18 cellular contexts compared by ENCODE assay signal in the genomic region with DNA sequence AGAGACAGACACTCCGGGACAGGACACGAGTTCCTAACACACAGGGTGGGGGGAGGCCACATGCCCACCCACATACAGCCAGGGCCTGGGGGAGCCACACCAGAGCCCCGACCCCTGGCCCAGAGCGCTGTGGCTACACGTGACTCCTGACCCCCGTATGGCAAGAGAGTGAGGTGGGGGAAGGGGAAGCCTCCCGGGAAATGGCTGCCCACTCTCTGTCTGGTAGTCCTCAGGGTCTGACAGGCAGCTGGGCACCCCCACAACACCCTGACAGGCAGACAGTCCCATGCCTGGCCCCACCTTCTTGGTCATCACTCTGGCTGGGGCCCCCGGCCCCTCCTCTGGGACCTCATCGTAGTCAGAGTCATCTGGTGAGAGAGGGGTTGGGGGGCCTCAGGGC. TPM values are rescaled to one million over a fixed set of nuclear protein-coding genes. Genes with fewer than 3 reads are reported as not detected.
A peak's percentile ranks its signal among the peaks of the same experiment; 100 is the strongest.
DNase-seq lines count a peak whose midpoint lies in the region; ATAC-seq and TF ChIP-seq lines count a peak whose summit lies in the region.
"Had no signal": no experiment of that assay in that cellular context is flagged by ENCODE, and none has a peak within 500 bp of the region (broad histone marks: within the 10 kb centered on the region; RNA-seq: fewer than 3 reads in every experiment).

No MANE protein-coding gene starts in this region.

- H3F3A ChIP-seq in SK-N-SH (replicated peaks; ENCODE audit: insufficient read depth), result no peaks in the 10 kb centered on the region

- H3K36me3 ChIP-seq in SK-N-SH (replicated peaks in 1 of 2; ENCODE audit: control insufficient read depth in 1 of 2, insufficient read depth in 2 of 2, low read length in 1 of 2) (peaks cover 0 to 24% of the 10 kb centered on the region in 2 experiments), mesodermal cell (ENCODE audit: control insufficient read depth, insufficient read depth, low read length) (peaks cover 45% of the 10 kb centered on the region), subcutaneous abdominal adipose tissue (ENCODE audit: control insufficient read depth in 5 of 5, insufficient read depth in 5 of 5, low read length in 5 of 5) (peaks cover 0 to 79% (median 55%) of the 10 kb centered on the region in 5 donors)

- peaks cover 0 to 38% of the 10 kb centered on the region in 2 experiments; a peak in 1 of 4 replicates for H3K4me1 ChIP-seq in SK-N-SH (ENCODE audit: control insufficient read depth in 1 of 2, insufficient read depth in 2 of 2, low read depth in 1 of 2, low read length in 1 of 2)
- H3K4me1 ChIP-seq in mesodermal cell (ENCODE audit: control insufficient read depth, insufficient read depth, low read length, poor library complexity, severe bottlenecking), result peaks cover 16% of the 10 kb centered on the region
- peaks cover 0 to 43% (median 27%) of the 10 kb centered on the region in 5 donors for H3K4me1 ChIP-seq in subcutaneous abdominal adipose tissue (ENCODE audit: control insufficient read depth in 5 of 5, insufficient read depth in 5 of 5, low read length in 5 of 5)
- H3K4me1 ChIP-seq: testis had no signal

- no peaks in the 10 kb centered on the region for H3K9me2 ChIP-seq in SK-N-SH

- 84% methylated on average over 6 of the region's 9 CpGs for WGBS in SK-N-SH (ENCODE audit: low lambda C conversion rate)
- WGBS in mesodermal cell (ENCODE audit: insufficient coverage in 2 of 2), 2 experiments, result 67 to 75% methylated on average over 2 to 3 of the region's 9 CpGs

- H3K9ac ChIP-seq in SK-N-SH (no peak overlapping the region), subcutaneous abdominal adipose tissue (ENCODE audit: low read length in 5 of 5) (peak overlapping the region in 3 of 5 donors; percentile 11 to 63 (median 56))

- POLR2A ChIA-PET in SK-N-SH (lab: Yijun Ruan, JAX), result no interaction called here

- H2AFZ ChIP-seq in SK-N-SH (ENCODE audit: low read depth), result no peak overlapping the region

- TF ChIP-seq CTCF in SK-N-SH (IDR thresholded peaks at IDR 0.05), result no peak
- no peak for TF ChIP-seq CTCF in choroid plexus epithelial cell (conservative IDR thresholded peaks at IDR 0.05; ENCODE audit: low read depth, low read length)

- no peak for TF ChIP-seq EP300 in SK-N-SH (IDR thresholded peaks at IDR 0.05; ENCODE audit: borderline replicate concordance in 1 of 2, low read depth in 1 of 2, low read length in 1 of 2)

- H3K9me3 ChIP-seq in SK-N-SH (no peaks in the 10 kb centered on the region), mesodermal cell (ENCODE audit: control insufficient read depth, low read length) (no peaks in the 10 kb centered on the region), subcutaneous abdominal adipose tissue (ENCODE audit: control insufficient read depth in 5 of 5, low read length in 5 of 5) (no peaks in the 10 kb centered on the region)
- H3K9me3 ChIP-seq: testis had no signal

- peaks cover 21% of the 10 kb centered on the region for H4K20me1 ChIP-seq in SK-N-SH (ENCODE audit: insufficient read depth)

- ATAC-seq in SK-N-SH treated with all-trans-retinoic acid at 6 μM for 48 hours (no peak), GM19467 (IDR thresholded peaks at IDR 0.05; ENCODE audit: unreplicated experiment) (no peak)
- ATAC-seq: activated CD4-positive, alpha-beta T cell treated with anti-CD3 and anti-CD28 coated beads for 36 hours had no signal

- DNase-seq in SK-N-SH (peak; percentile 58), choroid plexus epithelial cell (ENCODE audit: low read depth) (no peak), NCI-H2107 treated with DMSO at 0.1 percent for 48 hours (lab: John Stamatoyannopoulos, UW; ENCODE audit: unreplicated experiment) (no peak), cerebellar cortex (ENCODE audit: low spot score) (no peak)
- DNase-seq: activated CD4-positive, alpha-beta T cell treated with anti-CD3 and anti-CD28 coated beads for 36 hours; activated CD8-positive, alpha-beta memory T cell treated with anti-CD3 and anti-CD28 coated beads, Interleukin-2, amount 50 U/mL, for 48 hours; activated naive CD4-positive, alpha-beta T cell treated with anti-CD3 and anti-CD28 coated beads, Interleukin-2, amount 10 ng/mL, durations not matched to agents 7 days and 5 days; Karpas-422; NCI-H1417; T-helper 9 cell had no signal

- H3K27ac ChIP-seq in SK-N-SH (ENCODE audit: low read depth in 2 of 2, low read length in 1 of 2) (peak overlapping the region in 1 of 2 experiments; percentile 51; a peak in 2 of 4 replicates), mesodermal cell (ENCODE audit: low read depth, low read length, severe bottlenecking) (peak overlapping the region; percentile 84), subcutaneous abdominal adipose tissue (ENCODE audit: low read depth, low read length) (peak overlapping the region; percentile 50)
- H3K27ac ChIP-seq: 22Rv1, C4-2B, HL-60, testis had no signal

- no peak for TF ChIP-seq RAD21 in SK-N-SH (IDR thresholded peaks at IDR 0.05; ENCODE audit: low read length)

- peaks cover 5% of the 10 kb centered on the region; the same call in 1 of the 2 replicates for H3K79me2 ChIP-seq in SK-N-SH (ENCODE audit: insufficient read depth)

- no peak overlapping the region for H3K4me2 ChIP-seq in SK-N-SH

- no peaks in the 10 kb centered on the region for H3K27me3 ChIP-seq in SK-N-SH (ENCODE audit: insufficient read depth)
- H3K27me3 ChIP-seq in subcutaneous abdominal adipose tissue (ENCODE audit: control insufficient read depth in 5 of 5, insufficient read depth in 4 of 5, low read length in 5 of 5), result no peaks in the 10 kb centered on the region
- H3K27me3 ChIP-seq: testis had no signal

- CTCF ChIA-PET in SK-N-SH (lab: Yijun Ruan, JAX), result interaction anchor here (0.9 to 4.4 kb wide), 3 partner anchors 12 to 81 kb away, joined by 3 to 17 read pairs (median 8); a partner anchor contains a TSS

- H3K4me3 ChIP-seq in SK-N-SH (ENCODE audit: low read depth in 2 of 2, low read length in 1 of 2), result no peak overlapping the region
- H3K4me3 ChIP-seq in choroid plexus epithelial cell (ENCODE audit: low read depth, low read length), result peak overlapping the region; percentile 17
- no peak overlapping the region for H3K4me3 ChIP-seq in mesodermal cell (ENCODE audit: extremely low read depth, insufficient read depth, low read length, poor library complexity, severe bottlenecking)
- H3K4me3 ChIP-seq in subcutaneous abdominal adipose tissue (ENCODE audit: low read depth in 1 of 5, low read length in 5 of 5), result peak overlapping the region in 1 of 5 donors; percentile 34
- H3K4me3 ChIP-seq: testis had no signal

TF ChIP-seq in SK-N-SH, 30 proteins besides CTCF, POLR2A, EP300 and RAD21:
- TF ChIP-seq, protein P1, sequence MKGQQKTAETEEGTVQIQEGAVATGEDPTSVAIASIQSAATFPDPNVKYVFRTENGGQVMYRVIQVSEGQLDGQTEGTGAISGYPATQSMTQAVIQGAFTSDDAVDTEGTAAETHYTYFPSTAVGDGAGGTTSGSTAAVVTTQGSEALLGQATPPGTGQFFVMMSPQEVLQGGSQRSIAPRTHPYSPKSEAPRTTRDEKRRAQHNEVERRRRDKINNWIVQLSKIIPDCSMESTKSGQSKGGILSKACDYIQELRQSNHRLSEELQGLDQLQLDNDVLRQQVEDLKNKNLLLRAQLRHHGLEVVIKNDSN (IDR thresholded peaks at IDR 0.05; ENCODE audit: borderline replicate concordance, low read depth), result no peak
- TF ChIP-seq RCOR1 (IDR thresholded peaks at IDR 0.05; ENCODE audit: low read length) (no peak), TEAD4 (IDR thresholded peaks at IDR 0.05; ENCODE audit: borderline replicate concordance, insufficient read depth) (no peak), POLR2AphosphoS5 (IDR thresholded peaks at IDR 0.05; ENCODE audit: low read depth, low read length) (no peak), YY1 (IDR thresholded peaks at IDR 0.05; ENCODE audit: low read depth) (no peak)

TF ChIP-seq in SK-N-SH treated with all-trans-retinoic acid at 6 μM for 48 hours, 23 proteins besides CTCF, POLR2A, EP300 and RAD21:
- TF ChIP-seq ZC3H10 (CRISPR knock-in tag; IDR thresholded peaks at IDR 0.05), result no peak

RNA-seq across cellular contexts. Expression of a gene that starts 38.7 kb away (rescaled TPM):
- polyA plus RNA-seq in SK-N-SH (2012; rRNA removed), result 0.32 and 0.43 TPM in 2 replicates
- polyA plus RNA-seq in SK-N-SH (2012; cell fraction: cytosol; rRNA removed), result 0.15 and 0.60 TPM in 2 replicates
- polyA plus RNA-seq in SK-N-SH (2012; cell fraction: nucleus; rRNA removed), result 0.85 and 1.0 TPM in 2 replicates
- polyA plus RNA-seq in mesodermal cell (2013, experiment 1 of 2), result 9.3 TPM
- 11.2 TPM for polyA plus RNA-seq in mesodermal cell (2013, experiment 2 of 2)

RNA-seq across cellular contexts. Expression of a gene that starts 39.3 kb away (rescaled TPM):
- 43.4 and 56.6 TPM in 2 replicates for polyA plus RNA-seq in SK-N-SH (2012; rRNA removed)
- 21.6 and 37.3 TPM in 2 replicates for polyA plus RNA-seq in SK-N-SH (2012; cell fraction: cytosol; rRNA removed)
- polyA plus RNA-seq in SK-N-SH (2012; cell fraction: nucleus; rRNA removed), result 118 and 136 TPM in 2 replicates
- polyA plus RNA-seq in mesodermal cell (2013, experiment 1 of 2), result 54.9 TPM
- polyA plus RNA-seq in mesodermal cell (2013, experiment 2 of 2), result 42.9 TPM
